13 cellular contexts compared by ENCODE assay signal in genomic region chr11:92227233-92227593, GRCh38. TPM values are rescaled to one million over a fixed set of nuclear protein-coding genes. Genes with fewer than 3 reads are reported as not detected.
DNase-seq lines count a peak whose midpoint lies in the region; ATAC-seq and TF ChIP-seq lines count a peak whose summit lies in the region.
"Had no signal": no experiment of that assay in that cellular context is flagged by ENCODE, and none has a peak within 500 bp of the region (broad histone marks: within the 10 kb centered on the region; RNA-seq: fewer than 3 reads in every experiment).

No MANE protein-coding gene starts in this region.

- no peaks in the 10 kb centered on the region for H3K36me3 ChIP-seq in lower lobe of right lung
- H3K36me3 ChIP-seq: heart left ventricle had no signal

- in situ Hi-C loops in astrocyte of the cerebellum (cut with HindIII; ENCODE audit: low sequenced_read_pairs): no loop called here

- H3K4me3 Mint-ChIP-seq in type B pancreatic cell: peak overlapping the region; percentile 98
- H3K4me3 Mint-ChIP-seq: central memory CD8-positive, alpha-beta T cell had no signal

- H3K27me3 ChIP-seq in lower lobe of right lung (ENCODE audit: low read depth): peaks cover 55% of the 10 kb centered on the region

- H3K4me1 ChIP-seq in lower lobe of right lung: peaks cover 4% of the 10 kb centered on the region

- H3K27ac ChIP-seq in lower lobe of right lung: no peak overlapping the region
- H3K27ac ChIP-seq: heart left ventricle had no signal

- H3K36me3 Mint-ChIP-seq in type B pancreatic cell: no peaks in the 10 kb centered on the region

- peak overlapping the region; percentile 48 for H3K4me3 ChIP-seq in astrocyte of the cerebellum (ENCODE audit: low read depth, low read length)
- peak overlapping the region; percentile 52 for H3K4me3 ChIP-seq in lower lobe of right lung

- no peak for ATAC-seq in lower lobe of right lung
- ATAC-seq in HG03045 (IDR thresholded peaks at IDR 0.05; ENCODE audit: unreplicated experiment): no peak
- ATAC-seq: heart left ventricle, HepG2 had no signal

- peaks cover 53% of the 10 kb centered on the region for H3K4me1 Mint-ChIP-seq in type B pancreatic cell (ENCODE audit: unreplicated experiment)
- H3K4me1 Mint-ChIP-seq: central memory CD8-positive, alpha-beta T cell had no signal

- H3K9me3 ChIP-seq in lower lobe of right lung: no peaks in the 10 kb centered on the region
- H3K9me3 ChIP-seq: heart left ventricle had no signal

- peak overlapping the region; percentile 49 for H3K27ac Mint-ChIP-seq in type B pancreatic cell

- no peaks in the 10 kb centered on the region for H3K9me3 Mint-ChIP-seq in type B pancreatic cell

- DNase-seq in NCI-H510A treated with DMSO at 0.1 percent for 48 hours (lab: John Stamatoyannopoulos, UW) (peak; percentile 77), NCI-H510A (lab: John Stamatoyannopoulos, UW) (no peak), astrocyte of the cerebellum (ENCODE audit: low read depth) (no peak), lower lobe of right lung (no peak), type B pancreatic cell (ENCODE audit: extremely low spot score, unreplicated experiment) (no peak), NCI-H1105 treated with DMSO at 0.1 percent for 48 hours (lab: John Stamatoyannopoulos, UW) (no peak), T-helper 9 cell (no peak)
- DNase-seq: heart left ventricle, NCI-H2171, SW 1271 had no signal

- no peak for TF ChIP-seq CTCF in astrocyte of the cerebellum (IDR thresholded peaks at IDR 0.05; ENCODE audit: low read depth, low read length, missing control alignments)
- TF ChIP-seq CTCF in lower lobe of right lung (IDR thresholded peaks at IDR 0.05): no peak
- TF ChIP-seq CTCF in type B pancreatic cell (conservative IDR thresholded peaks at IDR 0.05): no peak

- peaks cover 23% of the 10 kb centered on the region for H3K27me3 Mint-ChIP-seq in type B pancreatic cell

- intact Hi-C loops in lower lobe of right lung (cut with DNase I): no loop called here

RNA-seq across cellular contexts. Expression of gene FAT3, which starts 2.6 kb away (rescaled TPM):
- total RNA-seq in lower lobe of right lung (7.9 TPM), type B pancreatic cell (ENCODE audit: low replicate concordance) (31.5 and 70.0 TPM in 2 replicates)
- total RNA-seq: HepG2 had no signal
